1 cellular context compared by ENCODE assay signal in genomic region chr12:50992814-50993213, GRCh38.
TF ChIP-seq lines count a peak whose summit lies in the region.

No MANE protein-coding gene starts in this region.

TF ChIP-seq in endothelial cell of umbilical vein, 7 proteins besides CTCF, POLR2A, EP300 and RAD21 (continued from another document):
- TF ChIP-seq MAX (IDR thresholded peaks at IDR 0.05; ENCODE audit: insufficient read depth, insufficient read length) (no peak), FOS (IDR thresholded peaks at IDR 0.05; ENCODE audit: borderline replicate concordance, insufficient read depth, low read length) (no peak)
